Comparison of ENCODE assay signal across 9 cellular contexts in genomic region chr2:200905618-200906296, GRCh38. TPM values are rescaled to one million over a fixed set of nuclear protein-coding genes. Genes with fewer than 3 reads are reported as not detected.
DNase-seq lines count a peak whose midpoint lies in the region; ATAC-seq and TF ChIP-seq lines count a peak whose summit lies in the region.
"Had no signal": no experiment of that assay in that cellular context is flagged by ENCODE, and none has a peak within 500 bp of the region (broad histone marks: within the 10 kb centered on the region; RNA-seq: fewer than 3 reads in every experiment).

No MANE protein-coding gene starts in this region.

- no peak for TF ChIP-seq POLR2A in thyroid gland (IDR thresholded peaks at IDR 0.05)

- H3K9me2 ChIP-seq in DOHH2 (replicated peaks; ENCODE audit: control insufficient read depth, low read length) = no peaks in the 10 kb centered on the region

- H3K79me2 ChIP-seq in DOHH2 (ENCODE audit: control insufficient read depth, low read length) = no peaks in the 10 kb centered on the region

- H3K27me3 Mint-ChIP-seq in natural killer cell (ENCODE audit: low read depth in 2 of 2) = no peaks in the 10 kb centered on the region
- H3K27me3 Mint-ChIP-seq: activated naive CD8-positive, alpha-beta T cell had no signal

- no peaks in the 10 kb centered on the region for H3K36me3 Mint-ChIP-seq in natural killer cell

- H3K4me2 ChIP-seq in DOHH2 (ENCODE audit: low read length) = no peak overlapping the region

- peaks cover 5% of the 10 kb centered on the region for H3K4me1 ChIP-seq in DOHH2 (ENCODE audit: control insufficient read depth, low read length)
- no peaks in the 10 kb centered on the region for H3K4me1 ChIP-seq in thyroid gland

- H3K4me3 ChIP-seq in DOHH2 (ENCODE audit: low read length) (no peak overlapping the region), thyroid gland (replicated peaks in 1 of 3) (no peak overlapping the region)

- no peak overlapping the region for H3K27ac Mint-ChIP-seq in natural killer cell
- H3K27ac Mint-ChIP-seq: activated naive CD8-positive, alpha-beta T cell had no signal

- H3K9me3 ChIP-seq in DOHH2 (ENCODE audit: control insufficient read depth, insufficient read depth, low read length) (no peaks in the 10 kb centered on the region), thyroid gland (no peaks in the 10 kb centered on the region)

- peak; percentile 55 for ATAC-seq in HG02852 (IDR thresholded peaks at IDR 0.05; ENCODE audit: unreplicated experiment)
- ATAC-seq in natural killer cell = peak in 2 of 3 donors; percentile 37 to 45
- no peak for ATAC-seq in GM19455 (IDR thresholded peaks at IDR 0.05; ENCODE audit: unreplicated experiment)

- no peak overlapping the region for H3K27ac ChIP-seq in DOHH2 (ENCODE audit: low read depth, low read length)
- no peak overlapping the region for H3K27ac ChIP-seq in thyroid gland

- intact Hi-C loops in natural killer cell (cut with micrococcal nuclease) (loop anchor here (1.0 kb wide), 2 partner anchors 164 to 272 kb away; no protein-coding TSS in a partner anchor), thyroid gland (cut with DNase I) (loop anchor here (10.0 kb wide), 1 partner anchor 269 kb away; no protein-coding TSS in a partner anchor)

- DNase-seq in NCI-H82 treated with DMSO at 0.1 percent for 48 hours (lab: John Stamatoyannopoulos, UW; ENCODE audit: unreplicated experiment) (peak; percentile 40), activated T-cell treated with anti-CD3 and anti-CD28 coated beads for 1 hour (ENCODE audit: low read depth) (peak; percentile 20), fibroblast of peridontal ligament (ENCODE audit: extremely low read depth) (peak; percentile 80), natural killer cell (peak; percentile 29), thyroid gland (peak; percentile 70 to 75)

- peaks cover 16% of the 10 kb centered on the region for H3F3A ChIP-seq in DOHH2 (ENCODE audit: control insufficient read depth, insufficient read depth)

- H3K27me3 ChIP-seq in DOHH2 (ENCODE audit: control insufficient read depth, low read length) (no peaks in the 10 kb centered on the region), thyroid gland (no peaks in the 10 kb centered on the region)

- peak; percentile 70 for TF ChIP-seq CTCF in DOHH2 (IDR thresholded peaks at IDR 0.05; ENCODE audit: low read depth, low read length, poor library complexity, severe bottlenecking)
- TF ChIP-seq CTCF in natural killer cell (IDR thresholded peaks at IDR 0.05) = peak; percentile 49
- TF ChIP-seq CTCF in thyroid gland (IDR thresholded peaks at IDR 0.05) = peak in 4 of 6 experiments; percentile 44 to 70 (median 64)

- no peaks in the 10 kb centered on the region for H3K9me3 Mint-ChIP-seq in natural killer cell

- WGBS in thyroid gland, 2 donors = 50 to 62% methylated on average over 2 of the region's 2 CpGs

- H4K20me1 ChIP-seq in DOHH2 (ENCODE audit: control insufficient read depth, insufficient read depth, low read depth, low read length) = no peaks in the 10 kb centered on the region

- H3K4me1 Mint-ChIP-seq in natural killer cell = peaks cover 6 to 8% of the 10 kb centered on the region in 2 donors

- H3K36me3 ChIP-seq in DOHH2 (ENCODE audit: control insufficient read depth, low read length) (peaks cover 74% of the 10 kb centered on the region), thyroid gland (peaks cover 17 to 20% of the 10 kb centered on the region in 2 donors)

- no peak overlapping the region for H3K4me3 Mint-ChIP-seq in natural killer cell
- H3K4me3 Mint-ChIP-seq: activated naive CD8-positive, alpha-beta T cell had no signal

RNA-seq across cellular contexts. Expression of gene NIF3L1, which starts 16.6 kb away (rescaled TPM):
- total RNA-seq in natural killer cell (10 to 100 TPM in 1 of 3 donors, 1 to 10 TPM in 2; 8.8 to 13.3 (median 9.6) TPM), thyroid gland (10 to 100 TPM; 16.9 to 32.2 (median 27.2) TPM)

RNA-seq across cellular contexts. Expression of gene PPIL3, which starts 16.9 kb away (rescaled TPM):
- total RNA-seq in natural killer cell (10 to 100 TPM; 30.0 to 39.9 (median 33.3) TPM), thyroid gland (10 to 100 TPM; 12.2 to 30.3 (median 26.6) TPM)

RNA-seq across cellular contexts. Expression of gene CLK1, which starts 41.3 kb away (rescaled TPM):
- total RNA-seq in natural killer cell (1,000 to 10,000 TPM in 2 of 3 donors, 100 to 1,000 TPM in 1; 975 to 1,296 (median 1,070) TPM), thyroid gland (100 to 1,000 TPM; 102 to 262 (median 191) TPM)

RNA-seq across cellular contexts. Expression of gene ORC2, which starts 57.7 kb away (rescaled TPM):
- 10 to 100 TPM; 21.7 to 48.5 (median 26.1) TPM for total RNA-seq in natural killer cell
- total RNA-seq in thyroid gland = 10 to 100 TPM; 25.2 to 40.3 (median 34.0) TPM

Comparison
In these comparisons a context has a peak if more than half of its experiments do, and no peak if none do; other contexts are left out.
1. DNase-seq: peak in every context shown above with its lines; median percentile 80 in fibroblast of peridontal ligament; 72 in thyroid gland; 40 in NCI-H82 treated with DMSO at 0.1 percent for 48 hours; 29 in natural killer cell; 20 in activated T-cell treated with anti-CD3 and anti-CD28 coated beads for 1 hour.